In the genomic region with DNA sequence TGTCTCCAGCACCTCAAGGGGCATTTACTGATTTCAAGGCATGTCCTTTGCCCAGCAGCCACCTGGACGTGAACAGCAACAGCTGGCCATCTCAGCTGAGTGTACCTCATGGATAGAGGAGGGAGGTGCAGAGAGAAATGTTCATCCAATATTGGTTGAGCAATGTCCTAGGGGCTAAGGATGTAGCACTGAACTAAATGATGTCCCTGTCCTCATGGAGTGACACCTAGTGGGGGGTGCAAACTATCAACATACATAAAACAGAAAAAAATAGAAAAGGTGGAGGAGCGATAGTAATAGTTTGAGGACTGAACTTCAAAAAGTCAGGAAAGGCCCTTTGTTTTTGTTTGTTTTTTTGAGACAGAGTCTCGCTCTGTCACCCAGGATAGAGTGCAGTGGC, we compare ENCODE assay signal across 22 cellular contexts.
"Had no signal": no experiment of that assay in that cellular context is flagged by ENCODE, and none has a peak within 500 bp of the region (broad histone marks: within the 10 kb centered on the region; RNA-seq: fewer than 3 reads in every experiment).

No MANE protein-coding gene starts in this region.

- H3K4me1 Mint-ChIP-seq: central memory CD8-positive, alpha-beta T cell had no signal

- H3K4me3 Mint-ChIP-seq: activated B cell treated with CpG ODN at 0.5 μM for 24 hours; activated CD4-positive, alpha-beta T cell treated with anti-CD3 and anti-CD28 coated beads for 36 hours; activated naive CD8-positive, alpha-beta T cell treated with anti-CD3 and anti-CD28 coated beads for 36 hours; activated T-cell treated with anti-CD3 and anti-CD28 coated beads, Interleukin-2, amount 50 U/mL, for 4 hours; central memory CD8-positive, alpha-beta T cell; natural killer cell; stimulated activated naive CD8-positive, alpha-beta T cell treated with anti-CD3 and anti-CD28 coated beads, Interleukin-15, Interleukin-2, amounts not matched to agents 100 ng/mL and 50 ng/mL, for 24 hours had no signal

- H3K36me3 ChIP-seq: breast epithelium, prostate gland, thyroid gland had no signal

- H3K4me3 ChIP-seq: breast epithelium, prostate gland, thyroid gland had no signal

- H3K9me3 Mint-ChIP-seq: activated naive CD8-positive, alpha-beta T cell treated with anti-CD3 and anti-CD28 coated beads for 36 hours; central memory CD8-positive, alpha-beta T cell; natural killer cell; stimulated activated naive CD8-positive, alpha-beta T cell treated with anti-CD3 and anti-CD28 coated beads, Interleukin-15, Interleukin-2, amounts not matched to agents 100 ng/mL and 50 ng/mL, for 24 hours had no signal

- H3K36me3 Mint-ChIP-seq: natural killer cell had no signal

- H3K27me3 Mint-ChIP-seq: activated CD4-positive, alpha-beta T cell treated with anti-CD3 and anti-CD28 coated beads for 36 hours; stimulated activated naive CD8-positive, alpha-beta T cell treated with anti-CD3 and anti-CD28 coated beads, Interleukin-15, Interleukin-2, amounts not matched to agents 100 ng/mL and 50 ng/mL, for 24 hours had no signal

- H3K27ac ChIP-seq: breast epithelium, prostate gland, thyroid gland had no signal

- H3K9me3 ChIP-seq: breast epithelium, prostate gland, thyroid gland had no signal

- H3K27me3 ChIP-seq: breast epithelium, thyroid gland had no signal

- DNase-seq: activated B cell treated with CpG ODN at 0.5 μM for 24 hours; activated CD4-positive, alpha-beta T cell treated with anti-CD3 and anti-CD28 coated beads for 36 hours; activated CD4-positive, alpha-beta T cell treated with anti-CD3 and anti-CD28 coated beads, Interleukin-2, amount 50 U/mL, for 4 hours; activated CD8-positive, alpha-beta memory T cell treated with anti-CD3 and anti-CD28 coated beads, Interleukin-2, amount 50 U/mL, for 48 hours; activated naive CD4-positive, alpha-beta T cell treated with Interleukin-2 at 50 U/mL for 16 hours; activated naive CD8-positive, alpha-beta T cell treated with anti-CD3 and anti-CD28 coated beads for 36 hours; activated T-cell treated with anti-CD3 and anti-CD28 coated beads, Interleukin-2, amount 50 U/mL, for 4 hours; amniotic stem cell; effector memory CD4-positive, alpha-beta T cell; foreskin melanocyte; hippocampal formation; midbrain; natural killer cell; stimulated activated CD4-positive, alpha-beta T cell treated with anti-CD3 and anti-CD28 coated beads, Interleukin-4, amount 100 ng/mL, for 24 hours; substantia nigra; T1000; thyroid gland had no signal

- H3K4me1 ChIP-seq: breast epithelium, prostate gland, thyroid gland had no signal

- H3K27ac Mint-ChIP-seq: activated B cell treated with CpG ODN at 0.5 μM for 24 hours; activated CD4-positive, alpha-beta T cell treated with anti-CD3 and anti-CD28 coated beads for 36 hours; activated naive CD8-positive, alpha-beta T cell treated with anti-CD3 and anti-CD28 coated beads for 36 hours; natural killer cell; stimulated activated naive CD8-positive, alpha-beta T cell treated with anti-CD3 and anti-CD28 coated beads, Interleukin-15, Interleukin-2, amounts not matched to agents 100 ng/mL and 50 ng/mL, for 24 hours had no signal

- ATAC-seq: activated CD4-positive, alpha-beta T cell treated with anti-CD3 and anti-CD28 coated beads for 36 hours; activated T-cell treated with anti-CD3 and anti-CD28 coated beads, Interleukin-2, amount 50 U/mL, for 4 hours; esophagus mucosa; natural killer cell had no signal
